ENCODE assay signal across 25 cellular contexts in genomic region chr17:37117743-37118142, GRCh38.
DNase-seq lines count a peak whose midpoint lies in the region; ATAC-seq and TF ChIP-seq lines count a peak whose summit lies in the region.
"Had no signal": no experiment of that assay in that cellular context is flagged by ENCODE, and none has a peak within 500 bp of the region (broad histone marks: within the 10 kb centered on the region; RNA-seq: fewer than 3 reads in every experiment).

No MANE protein-coding gene starts in this region.

- no peak overlapping the region for H3K27ac Mint-ChIP-seq in T-cell
- H3K27ac Mint-ChIP-seq: naive thymus-derived CD8-positive, alpha-beta T cell; progenitor cell of endocrine pancreas had no signal

- no peaks in the 10 kb centered on the region for H3K27me3 Mint-ChIP-seq in T-cell
- H3K27me3 Mint-ChIP-seq: central memory CD8-positive, alpha-beta T cell; naive thymus-derived CD8-positive, alpha-beta T cell; progenitor cell of endocrine pancreas had no signal

- H3K27me3 ChIP-seq in adrenal gland, result no peaks in the 10 kb centered on the region
- H3K27me3 ChIP-seq: heart left ventricle, uterus had no signal

- intact Hi-C loops in adrenal gland (cut with DNase I), result no loop called here

- 69 to 87% (median 73%) methylated on average over 3 of the region's 3 CpGs for WGBS in adrenal gland, 4 donors

- DNase-seq in COR-L47 (lab: John Stamatoyannopoulos, UW), result peak; percentile 17
- DNase-seq in NCI-H69 (lab: John Stamatoyannopoulos, UW), result peak; percentile 73
- peak; percentile 50 for DNase-seq in left lobe of liver (ENCODE audit: low spot score)
- no peak for DNase-seq in T-helper 9 cell
- no peak for DNase-seq in adrenal gland
- no peak for DNase-seq in T-cell
- DNase-seq: activated CD4-positive, alpha-beta T cell treated with anti-CD3 and anti-CD28 coated beads for 48 hours; activated CD8-positive, alpha-beta memory T cell treated with anti-CD3 and anti-CD28 coated beads, Interleukin-2, amount 50 U/mL, for 4 hours; activated gamma-delta T cell treated with Interleukin-2 at 50 U/mL for 16 hours; effector CD8-positive, alpha-beta T cell; GF-D8; heart left ventricle; mammary epithelial cell; naive thymus-derived CD8-positive, alpha-beta T cell; NCI-H187; RPMI8226; stimulated activated CD4-positive, alpha-beta T cell treated with anti-CD3 and anti-CD28 coated beads, Interleukin-4, amount 100 ng/mL, for 1 hour; uterus had no signal

- H3K4me3 ChIP-seq in HEK293 (ENCODE audit: low read depth, low read length) (no peak overlapping the region), adrenal gland (no peak overlapping the region)
- H3K4me3 ChIP-seq: GM12878, heart left ventricle, skin epidermis, uterus had no signal

- no peaks in the 10 kb centered on the region for H3K4me1 Mint-ChIP-seq in T-cell
- H3K4me1 Mint-ChIP-seq: central memory CD8-positive, alpha-beta T cell; naive thymus-derived CD8-positive, alpha-beta T cell had no signal

- POLR2A ChIA-PET in HEK293 (lab: Yijun Ruan, JAX) (no interaction called here), T-cell (lab: Charles Lee) (no interaction called here)

- CTCF ChIA-PET in HEK293 (lab: Yijun Ruan, JAX) (interaction anchor here (0.6 to 1.3 kb wide), 7 partner anchors 13 to 492 kb away, joined by 3 to 4 read pairs (median 3); no protein-coding TSS in a partner anchor), T-cell (lab: Charles Lee) (interaction anchor here in 1 of 2 donors (0.7 kb wide), 1 partner anchor 132 kb away, joined by 3 read pairs; no protein-coding TSS in a partner anchor)

- no peaks in the 10 kb centered on the region for H3K9me3 Mint-ChIP-seq in T-cell
- H3K9me3 Mint-ChIP-seq: central memory CD8-positive, alpha-beta T cell; naive thymus-derived CD8-positive, alpha-beta T cell had no signal

- no peak for TF ChIP-seq POLR2A in adrenal gland (IDR thresholded peaks at IDR 0.05)

- H3K4me3 Mint-ChIP-seq in T-cell, result no peak overlapping the region
- H3K4me3 Mint-ChIP-seq: central memory CD8-positive, alpha-beta T cell; naive thymus-derived CD8-positive, alpha-beta T cell had no signal

- TF ChIP-seq CTCF in HEK293 (tag by site-specific recombination; IDR thresholded peaks at IDR 0.05) (no peak), adrenal gland (IDR thresholded peaks at IDR 0.05) (no peak)

- peaks cover 26% of the 10 kb centered on the region for H3K4me1 ChIP-seq in HEK293 (ENCODE audit: control insufficient read depth, insufficient read depth, low read length)
- peaks cover 10 to 12% of the 10 kb centered on the region in 2 donors for H3K4me1 ChIP-seq in adrenal gland (replicated peaks in 1 of 2)
- H3K4me1 ChIP-seq: heart left ventricle, uterus had no signal

- H3K36me3 Mint-ChIP-seq in T-cell, result peaks cover 48% of the 10 kb centered on the region

- peak; percentile 92 for ATAC-seq in left lobe of liver
- ATAC-seq in T-cell (replicated peaks in 1 of 4), result no peak
- no peak for ATAC-seq in HG02571 (IDR thresholded peaks at IDR 0.05; ENCODE audit: unreplicated experiment)
- ATAC-seq: GM12878; heart left ventricle; naive thymus-derived CD8-positive, alpha-beta T cell; SK-N-SH treated with all-trans-retinoic acid at 6 μM for 48 hours had no signal

- H3K27ac ChIP-seq in HEK293 (ENCODE audit: extremely low read depth, low read depth, low read length) (peak overlapping the region; percentile 63), adrenal gland (peak overlapping the region in 2 of 5 donors; percentile 1 to 46)
- H3K27ac ChIP-seq: heart left ventricle, skin epidermis, uterus had no signal

- H3K9me3 ChIP-seq in HEK293 (ENCODE audit: control insufficient read depth, insufficient read depth, low read depth, low read length) (no peaks in the 10 kb centered on the region), adrenal gland (replicated peaks in 1 of 3) (no peaks in the 10 kb centered on the region)
- H3K9me3 ChIP-seq: heart left ventricle, uterus had no signal

- H3K36me3 ChIP-seq in HEK293 (ENCODE audit: control insufficient read depth in 2 of 2, insufficient read depth in 1 of 2, low read length in 2 of 2) (peaks cover 16 to 32% of the 10 kb centered on the region in 2 experiments; a peak in 2 of 3 replicates), adrenal gland (replicated peaks in 1 of 2) (peaks cover 0 to 6% of the 10 kb centered on the region in 2 donors)
- H3K36me3 ChIP-seq: uterus had no signal

TF ChIP-seq in HEK293, 187 proteins besides CTCF, POLR2A, EP300 and RAD21 (continues in another document):
- TF ChIP-seq ZNF658 (tag by site-specific recombination; IDR thresholded peaks at IDR 0.05) (no peak), IKZF3 (tag by site-specific recombination; IDR thresholded peaks at IDR 0.05) (0 out of 2 replicates have a peak, but pooled peaks have one; percentile 22), ZNF184 (tag by site-specific recombination; IDR thresholded peaks at IDR 0.05) (no peak), KLF8 (tag by site-specific recombination; IDR thresholded peaks at IDR 0.05) (no peak), ZNF768 (tag by site-specific recombination; IDR thresholded peaks at IDR 0.05) (no peak), ZNF529 (tag by site-specific recombination; IDR thresholded peaks at IDR 0.05; ENCODE audit: insufficient replicate concordance) (no peak), ZNF561 (tag by site-specific recombination; IDR thresholded peaks at IDR 0.05; ENCODE audit: borderline replicate concordance) (peak; percentile 70; the same call in 1 of the 2 replicates), ZBTB17 (tag by site-specific recombination; IDR thresholded peaks at IDR 0.05) (peak; percentile 37; the same call in 1 of the 2 replicates), ZBTB8A (tag by site-specific recombination; IDR thresholded peaks at IDR 0.05) (no peak), ZBTB44 (tag by site-specific recombination; IDR thresholded peaks at IDR 0.05) (peak; percentile 61; the same call in 1 of the 2 replicates), ZEB2 (tag by site-specific recombination; IDR thresholded peaks at IDR 0.05) (0 out of 2 replicates have a peak, but pooled peaks have one; percentile 52), TCF7L2 (IDR thresholded peaks at IDR 0.05; ENCODE audit: borderline replicate concordance, low read depth, low read length) (no peak), ZNF221 (tag by site-specific recombination; IDR thresholded peaks at IDR 0.05; ENCODE audit: borderline replicate concordance) (no peak), ZNF433 (tag by site-specific recombination; IDR thresholded peaks at IDR 0.05; ENCODE audit: low read depth) (no peak), ZNF660 (tag by site-specific recombination; IDR thresholded peaks at IDR 0.05) (no peak), INSM2 (tag by site-specific recombination; IDR thresholded peaks at IDR 0.05) (peak; percentile 59; the same call in 1 of the 2 replicates), GLI4 (tag by site-specific recombination; IDR thresholded peaks at IDR 0.05) (no peak), ZNF223 (tag by site-specific recombination; IDR thresholded peaks at IDR 0.05) (no peak), BCL11A (tag by site-specific recombination; IDR thresholded peaks at IDR 0.05; ENCODE audit: low read depth) (no peak)
- TF ChIP-seq, protein P1, sequence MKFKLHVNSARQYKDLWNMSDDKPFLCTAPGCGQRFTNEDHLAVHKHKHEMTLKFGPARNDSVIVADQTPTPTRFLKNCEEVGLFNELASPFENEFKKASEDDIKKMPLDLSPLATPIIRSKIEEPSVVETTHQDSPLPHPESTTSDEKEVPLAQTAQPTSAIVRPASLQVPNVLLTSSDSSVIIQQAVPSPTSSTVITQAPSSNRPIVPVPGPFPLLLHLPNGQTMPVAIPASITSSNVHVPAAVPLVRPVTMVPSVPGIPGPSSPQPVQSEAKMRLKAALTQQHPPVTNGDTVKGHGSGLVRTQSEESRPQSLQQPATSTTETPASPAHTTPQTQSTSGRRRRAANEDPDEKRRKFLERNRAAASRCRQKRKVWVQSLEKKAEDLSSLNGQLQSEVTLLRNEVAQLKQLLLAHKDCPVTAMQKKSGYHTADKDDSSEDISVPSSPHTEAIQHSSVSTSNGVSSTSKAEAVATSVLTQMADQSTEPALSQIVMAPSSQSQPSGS (tag by site-specific recombination; IDR thresholded peaks at IDR 0.05; ENCODE audit: low read depth), result no peak
- TF ChIP-seq, protein P2, sequence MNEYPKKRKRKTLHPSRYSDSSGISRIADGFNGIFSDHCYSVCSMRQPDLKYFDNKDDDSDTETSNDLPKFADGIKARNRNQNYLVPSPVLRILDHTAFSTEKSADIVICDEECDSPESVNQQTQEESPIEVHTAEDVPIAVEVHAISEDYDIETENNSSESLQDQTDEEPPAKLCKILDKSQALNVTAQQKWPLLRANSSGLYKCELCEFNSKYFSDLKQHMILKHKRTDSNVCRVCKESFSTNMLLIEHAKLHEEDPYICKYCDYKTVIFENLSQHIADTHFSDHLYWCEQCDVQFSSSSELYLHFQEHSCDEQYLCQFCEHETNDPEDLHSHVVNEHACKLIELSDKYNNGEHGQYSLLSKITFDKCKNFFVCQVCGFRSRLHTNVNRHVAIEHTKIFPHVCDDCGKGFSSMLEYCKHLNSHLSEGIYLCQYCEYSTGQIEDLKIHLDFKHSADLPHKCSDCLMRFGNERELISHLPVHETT (tag by site-specific recombination; IDR thresholded peaks at IDR 0.05), result no peak

Comparison
In these comparisons a context has a peak if more than half of its experiments do, and no peak if none do; other contexts are left out.
1. DNase-seq: peak in COR-L47 (single experiment), NCI-H69 (single experiment) and left lobe of liver (single experiment); none in T-helper 9 cell (single experiment), adrenal gland (0 of 7) and T-cell (0 of 34).